21 cellular contexts compared by ENCODE assay signal in the genomic region with DNA sequence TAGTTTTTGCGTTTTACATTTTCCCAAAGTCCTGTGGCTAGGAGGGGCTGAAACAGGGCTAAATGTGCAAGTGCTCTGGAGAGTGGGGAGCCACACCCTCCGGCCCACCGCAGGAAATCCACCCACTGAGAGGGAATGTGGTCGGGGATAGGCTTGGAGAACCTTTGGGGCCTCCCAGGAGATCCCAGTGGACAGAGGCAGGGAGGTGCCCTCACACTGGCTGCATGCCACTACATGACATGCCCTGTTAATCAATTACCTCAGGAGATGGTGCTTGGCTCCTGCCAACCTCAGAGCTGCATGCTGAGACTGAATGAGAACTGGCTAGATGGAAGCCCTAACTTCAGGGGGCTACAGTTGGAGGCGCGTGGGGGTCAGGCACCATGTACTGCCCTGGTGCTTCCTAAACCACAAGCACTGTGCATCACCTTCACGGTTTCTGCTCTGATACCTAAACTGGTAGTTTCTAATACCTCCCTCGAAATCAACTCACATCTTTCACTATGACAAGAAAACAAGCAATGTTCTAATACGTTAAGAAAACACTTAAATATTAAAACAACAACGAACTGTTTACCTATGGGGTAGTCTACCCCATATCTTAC.
DNase-seq lines count a peak whose midpoint lies in the region; ATAC-seq and TF ChIP-seq lines count a peak whose summit lies in the region.
"Had no signal": no experiment of that assay in that cellular context is flagged by ENCODE, and none has a peak within 500 bp of the region (broad histone marks: within the 10 kb centered on the region; RNA-seq: fewer than 3 reads in every experiment).

No MANE protein-coding gene starts in this region.

- H3K27me3 Mint-ChIP-seq in activated CD8-positive, alpha-beta memory T cell treated with anti-CD3 and anti-CD28 coated beads, Interleukin-2, amount 10 ng/mL, durations not matched to agents 7 days and 5 days: peaks cover 2% of the 10 kb centered on the region
- H3K27me3 Mint-ChIP-seq: memory B cell had no signal

- no peaks in the 10 kb centered on the region for H3K9me3 ChIP-seq in colonic mucosa
- H3K9me3 ChIP-seq in lung (ENCODE audit: control insufficient read depth in 2 of 2, insufficient read depth in 1 of 2, low read length in 1 of 2): peaks cover 0 to 4% of the 10 kb centered on the region in 2 donors
- H3K9me3 ChIP-seq in suprapubic skin: no peaks in the 10 kb centered on the region
- peaks cover 0 to 12% (median 0%) of the 10 kb centered on the region in 8 donors for H3K9me3 ChIP-seq in spleen
- H3K9me3 ChIP-seq: adrenal gland, SJSA1 had no signal

- no peak for TF ChIP-seq EP300 in suprapubic skin (IDR thresholded peaks at IDR 0.05)

- CTCF ChIA-PET in activated CD8-positive, alpha-beta memory T cell treated with anti-CD3 and anti-CD28 coated beads, Interleukin-2, amount 10 ng/mL, durations not matched to agents 7 days and 5 days (lab: Charles Lee): no interaction called here

- no peak overlapping the region for H3K27ac Mint-ChIP-seq in activated CD8-positive, alpha-beta memory T cell treated with anti-CD3 and anti-CD28 coated beads, Interleukin-2, amount 10 ng/mL, durations not matched to agents 7 days and 5 days
- H3K27ac Mint-ChIP-seq: memory B cell; stimulated activated memory B cell treated with anti-CD40 and anti-IgM and Interleukin-4, amounts not matched to agents 10 μg/mL and 1 μg/mL and 100 μg/mL, for 72 hours had no signal

- TF ChIP-seq POLR2A in suprapubic skin (IDR thresholded peaks at IDR 0.05): no peak
- no peak for TF ChIP-seq POLR2A in spleen (IDR thresholded peaks at IDR 0.05)

- H3K4me3 ChIP-seq in colonic mucosa (no peak overlapping the region), lung (no peak overlapping the region), suprapubic skin (no peak overlapping the region), spleen (no peak overlapping the region)
- H3K4me3 ChIP-seq: adrenal gland, BLaER1, SJSA1, tibial artery had no signal

- H3K4me3 Mint-ChIP-seq in activated CD8-positive, alpha-beta memory T cell treated with anti-CD3 and anti-CD28 coated beads, Interleukin-2, amount 10 ng/mL, durations not matched to agents 7 days and 5 days: no peak overlapping the region
- H3K4me3 Mint-ChIP-seq: memory B cell; stimulated activated memory B cell treated with anti-CD40 and anti-IgM and Interleukin-4, amounts not matched to agents 10 μg/mL and 1 μg/mL and 100 μg/mL, for 72 hours had no signal

- no peak overlapping the region for H3K9ac ChIP-seq in colonic mucosa (ENCODE audit: low read depth in 2 of 2, low read length in 2 of 2)
- H3K9ac ChIP-seq: BLaER1 had no signal

- ATAC-seq in activated CD8-positive, alpha-beta memory T cell treated with anti-CD3 and anti-CD28 coated beads, Interleukin-2, amount 10 ng/mL, durations not matched to agents 7 days and 5 days: no peak
- ATAC-seq in lung (ENCODE audit: insufficient read depth, low FRiP score): no peak
- ATAC-seq: stimulated activated memory B cell treated with anti-CD40 and anti-IgM and Interleukin-4, amounts not matched to agents 10 μg/mL and 1 μg/mL and 100 μg/mL, for 72 hours had no signal

- H3K27me3 ChIP-seq in colonic mucosa: no peaks in the 10 kb centered on the region
- no peaks in the 10 kb centered on the region for H3K27me3 ChIP-seq in lung (ENCODE audit: control insufficient read depth, insufficient read depth)
- H3K27me3 ChIP-seq in suprapubic skin: no peaks in the 10 kb centered on the region
- H3K27me3 ChIP-seq in spleen (replicated peaks in 1 of 7): peaks cover 0 to 7% (median 0%) of the 10 kb centered on the region in 7 donors
- H3K27me3 ChIP-seq: BLaER1, tibial artery had no signal

- H3K36me3 ChIP-seq in colonic mucosa: no peaks in the 10 kb centered on the region
- H3K36me3 ChIP-seq in lung (ENCODE audit: control insufficient read depth in 2 of 2, insufficient read depth in 2 of 2, low read length in 2 of 2): no peaks in the 10 kb centered on the region
- no peaks in the 10 kb centered on the region for H3K36me3 ChIP-seq in suprapubic skin
- H3K36me3 ChIP-seq in spleen: no peaks in the 10 kb centered on the region
- H3K36me3 ChIP-seq: adrenal gland, BLaER1, SJSA1, tibial artery had no signal

- H3K4me1 ChIP-seq in colonic mucosa (no peaks in the 10 kb centered on the region), lung (ENCODE audit: control insufficient read depth in 2 of 2, insufficient read depth in 2 of 2, low read length in 2 of 2) (no peaks in the 10 kb centered on the region), suprapubic skin (peaks cover 11% of the 10 kb centered on the region), spleen (no peaks in the 10 kb centered on the region)
- H3K4me1 ChIP-seq: adrenal gland, BLaER1, SJSA1 had no signal

- intact Hi-C loops in colonic mucosa (cut with DNase I) (no loop called here), spleen (cut with DNase I; ENCODE audit: low total_unique reads) (no loop called here)

- TF ChIP-seq CTCF in colonic mucosa (IDR thresholded peaks at IDR 0.05) (no peak), lung (IDR thresholded peaks at IDR 0.05; ENCODE audit: control extremely low read depth, extremely low read depth) (no peak), suprapubic skin (IDR thresholded peaks at IDR 0.05) (no peak), spleen (IDR thresholded peaks at IDR 0.05 in 8 of 11, conservative IDR thresholded peaks at IDR 0.05 in 3 of 11) (no peak)

- 80 to 90% methylated on average over 10 of the region's 10 CpGs for WGBS in lung, 2 donors
- WGBS in suprapubic skin: 74% methylated on average over 10 of the region's 10 CpGs
- 84 to 94% (median 89%) methylated on average over 10 of the region's 10 CpGs for WGBS in spleen, 5 donors

- DNase-seq in activated CD8-positive, alpha-beta memory T cell treated with anti-CD3 and anti-CD28 coated beads for 24 hours: peak; percentile 13
- no peak for DNase-seq in activated CD8-positive, alpha-beta memory T cell treated with anti-CD3 and anti-CD28 coated beads, Interleukin-2, amount 10 ng/mL, durations not matched to agents 7 days and 5 days
- DNase-seq in colonic mucosa (peak; percentile 48), lung (ENCODE audit: low spot score) (peak; percentile 23), suprapubic skin (ENCODE audit: low spot score in 2 of 2) (peak; percentile 34 to 48), spleen (no peak), iPS-NIHi11 (ENCODE audit: low spot score) (no peak), HUDEP-2 (lab: John Stamatoyannopoulos, UW; ENCODE audit: unreplicated experiment in 76 of 76) (no peak)
- DNase-seq: central memory CD4-positive, alpha-beta T cell; effector CD8-positive, alpha-beta T cell; GDM1; glutamatergic neuron; Kasumi-1; NCI-H1105 treated with DMSO at 0.1 percent for 48 hours; NCI-H524 treated with DMSO at 0.1 percent for 48 hours had no signal

- no peaks in the 10 kb centered on the region for H3K9me3 Mint-ChIP-seq in activated CD8-positive, alpha-beta memory T cell treated with anti-CD3 and anti-CD28 coated beads, Interleukin-2, amount 10 ng/mL, durations not matched to agents 7 days and 5 days (ENCODE audit: low read depth)
- H3K9me3 Mint-ChIP-seq: memory B cell had no signal

- H3K36me3 Mint-ChIP-seq in activated CD8-positive, alpha-beta memory T cell treated with anti-CD3 and anti-CD28 coated beads, Interleukin-2, amount 10 ng/mL, durations not matched to agents 7 days and 5 days: no peaks in the 10 kb centered on the region
- H3K36me3 Mint-ChIP-seq: memory B cell; stimulated activated memory B cell treated with anti-CD40 and anti-IgM and Interleukin-4, amounts not matched to agents 10 μg/mL and 1 μg/mL and 100 μg/mL, for 72 hours had no signal

- H3K27ac ChIP-seq in colonic mucosa (no peak overlapping the region), lung (ENCODE audit: low read depth in 1 of 2, low read length in 1 of 2) (no peak overlapping the region), suprapubic skin (no peak overlapping the region), spleen (no peak overlapping the region)
- H3K27ac ChIP-seq: adrenal gland, BLaER1, SJSA1, tibial artery had no signal

- H3K4me1 Mint-ChIP-seq in activated CD8-positive, alpha-beta memory T cell treated with anti-CD3 and anti-CD28 coated beads, Interleukin-2, amount 10 ng/mL, durations not matched to agents 7 days and 5 days: no peaks in the 10 kb centered on the region
- H3K4me1 Mint-ChIP-seq: memory B cell; stimulated activated memory B cell treated with anti-CD40 and anti-IgM and Interleukin-4, amounts not matched to agents 10 μg/mL and 1 μg/mL and 100 μg/mL, for 72 hours had no signal

Comparison
In these comparisons a context has a peak if more than half of its experiments do, and no peak if none do; other contexts are left out.
1. DNase-seq: peak in activated CD8-positive, alpha-beta memory T cell treated with anti-CD3 and anti-CD28 coated beads for 24 hours (single experiment), colonic mucosa (single experiment), lung (single experiment) and suprapubic skin (2 of 2); none in activated CD8-positive, alpha-beta memory T cell treated with anti-CD3 and anti-CD28 coated beads, Interleukin-2, amount 10 ng/mL, durations not matched to agents 7 days and 5 days (single experiment), spleen (single experiment), iPS-NIHi11 (single experiment) and HUDEP-2 (0 of 76).